In the genomic region with DNA sequence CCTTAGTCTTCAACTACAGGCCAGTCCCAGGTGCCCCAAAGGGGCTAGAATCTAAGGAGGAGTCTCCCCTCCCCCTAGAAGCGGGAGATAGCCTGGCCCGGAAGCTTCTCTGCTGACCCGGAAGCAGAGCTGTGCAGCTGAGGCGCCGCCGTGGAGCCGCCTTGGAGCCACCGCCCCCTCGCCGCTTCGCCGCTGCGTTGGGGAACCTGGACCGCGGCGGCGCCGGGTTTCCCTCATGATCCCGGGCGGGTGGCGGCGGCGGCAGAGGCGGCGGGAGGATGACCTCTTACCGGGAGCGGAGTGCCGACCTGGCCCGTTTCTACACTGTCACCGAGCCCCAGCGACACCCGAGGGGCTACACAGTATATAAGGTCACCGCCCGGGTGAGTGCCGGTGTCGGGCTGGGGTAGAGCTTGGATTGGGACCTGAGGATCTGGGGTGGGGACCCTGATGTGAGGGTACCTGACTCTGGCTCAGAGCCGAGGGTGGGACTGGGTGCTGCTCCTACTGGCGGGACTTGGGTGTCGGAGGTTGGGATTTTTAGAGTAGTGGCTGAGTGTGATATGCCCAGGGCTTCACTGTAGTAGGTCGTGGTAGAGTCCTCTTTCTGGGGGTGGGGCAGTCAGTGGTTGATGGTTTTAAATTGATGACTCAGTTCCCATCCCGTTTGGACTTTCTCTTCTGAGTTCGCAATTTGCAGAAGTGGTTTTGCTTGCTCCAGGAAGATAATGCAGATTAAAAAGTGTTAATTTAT, we compare ENCODE assay signal across 8 cellular contexts. TPM values are rescaled to one million over a fixed set of nuclear protein-coding genes. Genes with fewer than 3 reads are reported as not detected.
DNase-seq lines count a peak whose midpoint lies in the region; ATAC-seq and TF ChIP-seq lines count a peak whose summit lies in the region.

A gene with protein sequence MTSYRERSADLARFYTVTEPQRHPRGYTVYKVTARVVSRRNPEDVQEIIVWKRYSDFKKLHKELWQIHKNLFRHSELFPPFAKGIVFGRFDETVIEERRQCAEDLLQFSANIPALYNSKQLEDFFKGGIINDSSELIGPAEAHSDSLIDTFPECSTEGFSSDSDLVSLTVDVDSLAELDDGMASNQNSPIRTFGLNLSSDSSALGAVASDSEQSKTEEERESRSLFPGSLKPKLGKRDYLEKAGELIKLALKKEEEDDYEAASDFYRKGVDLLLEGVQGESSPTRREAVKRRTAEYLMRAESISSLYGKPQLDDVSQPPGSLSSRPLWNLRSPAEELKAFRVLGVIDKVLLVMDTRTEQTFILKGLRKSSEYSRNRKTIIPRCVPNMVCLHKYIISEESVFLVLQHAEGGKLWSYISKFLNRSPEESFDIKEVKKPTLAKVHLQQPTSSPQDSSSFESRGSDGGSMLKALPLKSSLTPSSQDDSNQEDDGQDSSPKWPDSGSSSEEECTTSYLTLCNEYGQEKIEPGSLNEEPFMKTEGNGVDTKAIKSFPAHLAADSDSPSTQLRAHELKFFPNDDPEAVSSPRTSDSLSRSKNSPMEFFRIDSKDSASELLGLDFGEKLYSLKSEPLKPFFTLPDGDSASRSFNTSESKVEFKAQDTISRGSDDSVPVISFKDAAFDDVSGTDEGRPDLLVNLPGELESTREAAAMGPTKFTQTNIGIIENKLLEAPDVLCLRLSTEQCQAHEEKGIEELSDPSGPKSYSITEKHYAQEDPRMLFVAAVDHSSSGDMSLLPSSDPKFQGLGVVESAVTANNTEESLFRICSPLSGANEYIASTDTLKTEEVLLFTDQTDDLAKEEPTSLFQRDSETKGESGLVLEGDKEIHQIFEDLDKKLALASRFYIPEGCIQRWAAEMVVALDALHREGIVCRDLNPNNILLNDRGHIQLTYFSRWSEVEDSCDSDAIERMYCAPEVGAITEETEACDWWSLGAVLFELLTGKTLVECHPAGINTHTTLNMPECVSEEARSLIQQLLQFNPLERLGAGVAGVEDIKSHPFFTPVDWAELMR (plus strand): TSS at position 115 of the 754 bp plus-strand sequence. CDS start 164 bp downstream, at position 279.

- H3K4me1 ChIP-seq in mammary epithelial cell (ENCODE audit: insufficient read depth, low read length) (peaks cover 18% of the 10 kb centered on the region), smooth muscle cell (ENCODE audit: low read depth) (peaks cover 7% of the 10 kb centered on the region)

- peak; percentile 90 for DNase-seq in ACHN
- peak; percentile 93 for DNase-seq in NCI-H2171 treated with DMSO at 0.1 percent for 48 hours (lab: John Stamatoyannopoulos, UW)
- peak; percentile 78 for DNase-seq in mammary epithelial cell
- peak; percentile 93 for DNase-seq in iPS-NIHi7 (ENCODE audit: extremely low spot score)
- DNase-seq in smooth muscle cell (lab: John Stamatoyannopoulos, UW; ENCODE audit: unreplicated experiment) = peak; percentile 54

- H3K27me3 ChIP-seq in mammary epithelial cell (ENCODE audit: insufficient read depth, low read length) = no peaks in the 10 kb centered on the region
- H3K27me3 ChIP-seq in smooth muscle cell (ENCODE audit: low read depth) = no peaks in the 10 kb centered on the region

- H3K36me3 ChIP-seq in mammary epithelial cell (ENCODE audit: insufficient read depth, low read length) (no peaks in the 10 kb centered on the region), smooth muscle cell (ENCODE audit: low read depth) (no peaks in the 10 kb centered on the region)

- no TSS peak for BruUV-seq in mammary epithelial cell (replicated peaks; lab: Mats Ljungman, UMichigan)

- H3K4me3 ChIP-seq in mammary epithelial cell (replicated peaks in 1 of 3; ENCODE audit: insufficient read depth in 1 of 3, low read depth in 2 of 3, low read length in 3 of 3) = peak within 1 kb of the TSS; percentile 96 to 98 (median 98)
- peak within 1 kb of the TSS; percentile 94 for H3K4me3 ChIP-seq in smooth muscle cell

- WGBS in mammary epithelial cell (ENCODE audit: low coverage, missing lambda C conversion rate) = 2% methylated on average over 9 of the region's 42 CpGs
- WGBS in smooth muscle cell (ENCODE audit: low lambda C conversion rate) = 1% methylated on average over 38 of the region's 42 CpGs

- in situ Hi-C loops in ACHN (cut with HindIII; ENCODE audit: low pct_ligation_motif_present, low pct_unique_long_range_greater_than_20kb, low sequenced_read_pairs) = no loop called here
- in situ Hi-C loops in mammary epithelial cell (cut with MboI; ENCODE audit: low sequenced_read_pairs in 2 of 2) = no loop called here

- ATAC-seq in GM18867 (IDR thresholded peaks at IDR 0.05; ENCODE audit: unreplicated experiment) (peak; percentile 99), HG03097 (IDR thresholded peaks at IDR 0.05; ENCODE audit: low FRiP score, unreplicated experiment) (peak; percentile 96)

- dilution Hi-C loops in mammary epithelial cell (cut with HindIII; ENCODE audit: low sequenced_read_pairs) = no loop called here

- H3K27ac ChIP-seq in VCaP (peak within 1 kb of the TSS; percentile 74), mammary epithelial cell (ENCODE audit: insufficient read depth, low read depth, low read length) (peak within 1 kb of the TSS; percentile 56), smooth muscle cell (ENCODE audit: low read depth) (peak within 1 kb of the TSS; percentile 80)

- H2AFZ ChIP-seq in mammary epithelial cell (ENCODE audit: low read depth, low read length) (peak within 1 kb of the TSS; percentile 99), smooth muscle cell (ENCODE audit: low read depth) (peak within 1 kb of the TSS; percentile 100)

- CTCF ChIA-PET in mammary epithelial cell (lab: Charles Lee; ENCODE audit: low non-redundant PET) = no interaction called here

- H4K20me1 ChIP-seq in mammary epithelial cell (ENCODE audit: insufficient read depth, low read length) (no peaks in the 10 kb centered on the region), smooth muscle cell (ENCODE audit: low read depth) (peaks cover 44% of the 10 kb centered on the region)

- peak within 1 kb of the TSS; percentile 94 for H3K4me2 ChIP-seq in mammary epithelial cell (ENCODE audit: insufficient read depth, low read depth, low read length)
- peak within 1 kb of the TSS; percentile 95 for H3K4me2 ChIP-seq in smooth muscle cell

- TF ChIP-seq CTCF in VCaP (conservative IDR thresholded peaks at IDR 0.05) (peak; percentile 13; the same call in 1 of the 2 replicates), mammary epithelial cell (conservative IDR thresholded peaks at IDR 0.05 in 1 of 2, IDR thresholded peaks at IDR 0.05 in 1 of 2; ENCODE audit: extremely low read depth in 1 of 2, insufficient read depth in 1 of 2, low read depth in 1 of 2, low read length in 2 of 2) (no peak), smooth muscle cell (IDR thresholded peaks at IDR 0.05; ENCODE audit: borderline replicate concordance, insufficient read depth, poor library complexity, severe bottlenecking) (no peak)

- H3K9ac ChIP-seq in mammary epithelial cell (ENCODE audit: insufficient read depth, low read length) (peak within 1 kb of the TSS; percentile 74), smooth muscle cell (ENCODE audit: low read depth) (peak within 1 kb of the TSS; percentile 78)

- peaks cover 9% of the 10 kb centered on the region for H3F3A ChIP-seq in smooth muscle cell (ENCODE audit: low read depth)

- peaks cover 41% of the 10 kb centered on the region for H3K79me2 ChIP-seq in mammary epithelial cell (ENCODE audit: insufficient read depth, low read length)
- peaks cover 47% of the 10 kb centered on the region for H3K79me2 ChIP-seq in smooth muscle cell (ENCODE audit: low read depth)

- H3K9me3 ChIP-seq in mammary epithelial cell (replicated peaks; ENCODE audit: insufficient read depth, low read length) (no peaks in the 10 kb centered on the region), smooth muscle cell (replicated peaks; ENCODE audit: low read depth) (no peaks in the 10 kb centered on the region)

- intact Hi-C loops in mammary epithelial cell (cut with micrococcal nuclease) = loop anchor here (1.0 to 10.0 kb wide), 2 partner anchors 36 to 447 kb away; a partner anchor contains a TSS

RNA-seq across cellular contexts. Expression of the gene that starts here (rescaled TPM):
- total RNA-seq in mammary epithelial cell (10 to 100 TPM; 17.2 to 23.8 TPM), smooth muscle cell (30.8 and 35.9 TPM in 2 replicates)
- polyA plus RNA-seq in mammary epithelial cell (5.2 TPM), smooth muscle cell (17.6 and 18.7 TPM in 2 replicates)
- polyA minus RNA-seq in mammary epithelial cell = 17.5 TPM

Comparison
In these comparisons a context has a peak if more than half of its experiments do, and no peak if none do; other contexts are left out.
1. Peak in every context shown above with its lines: DNase-seq, ATAC-seq, H3K4me3 ChIP-seq and H3K27ac ChIP-seq.